Comparison of ENCODE assay signal across 8 cellular contexts in genomic region chr1:26278835-26279597, GRCh38. TPM values are rescaled to one million over a fixed set of nuclear protein-coding genes. Genes with fewer than 3 reads are reported as not detected.
DNase-seq lines count a peak whose midpoint lies in the region; ATAC-seq and TF ChIP-seq lines count a peak whose summit lies in the region.

No MANE protein-coding gene starts in this region.

- peak; percentile 30 for TF ChIP-seq EP300 in transverse colon (IDR thresholded peaks at IDR 0.05; ENCODE audit: low read depth)

- H3K27ac ChIP-seq in AG04450 (ENCODE audit: low read depth, low read length) (peak overlapping the region; percentile 77), GM23338 (ENCODE audit: low read depth) (peak overlapping the region; percentile 78; the same call in 1 of the 2 replicates), SJSA1 (peak overlapping the region; percentile 66; the same call in 1 of the 2 replicates), cingulate gyrus (ENCODE audit: low read depth, low read length) (peak overlapping the region; percentile 94), transverse colon (peak overlapping the region; percentile 93 to 98 (median 96))

- ATAC-seq in GM23338 = peak; percentile 3
- no peak for ATAC-seq in memory B cell (ENCODE audit: low read depth)
- ATAC-seq in HG03342 (IDR thresholded peaks at IDR 0.05; ENCODE audit: unreplicated experiment) = no peak

- peaks cover 20% of the 10 kb centered on the region for H3K27me3 Mint-ChIP-seq in GM23338 (ENCODE audit: insufficient read depth, low read depth, poor library complexity)
- no peaks in the 10 kb centered on the region for H3K27me3 Mint-ChIP-seq in memory B cell

- H3K36me3 ChIP-seq in GM23338 (ENCODE audit: insufficient read depth) (peaks cover 21% of the 10 kb centered on the region), SJSA1 (peaks cover 78% of the 10 kb centered on the region), transverse colon (no peaks in the 10 kb centered on the region)

- H3K4me1 Mint-ChIP-seq in GM23338 = peaks cover 48% of the 10 kb centered on the region
- H3K4me1 Mint-ChIP-seq in memory B cell = peaks cover 63% of the 10 kb centered on the region

- TF ChIP-seq CTCF in AG04450 (IDR thresholded peaks at IDR 0.05; ENCODE audit: low read depth, low read length) = no peak
- no peak for TF ChIP-seq CTCF in GM23338 (conservative IDR thresholded peaks at IDR 0.05; ENCODE audit: low read depth in 2 of 2)
- no peak for TF ChIP-seq CTCF in transverse colon (IDR thresholded peaks at IDR 0.05)

- peak overlapping the region; percentile 92 for H3K4me2 ChIP-seq in GM23338

- TF ChIP-seq POLR2A in transverse colon (IDR thresholded peaks at IDR 0.05) = peak; percentile 40

- H3F3A ChIP-seq in GM23338 (replicated peaks; ENCODE audit: low read depth) = peaks cover 27% of the 10 kb centered on the region

- no peaks in the 10 kb centered on the region; the same call in 2 of the 3 replicates for H3K9me3 Mint-ChIP-seq in GM23338
- H3K9me3 Mint-ChIP-seq in memory B cell = no peaks in the 10 kb centered on the region

- POLR2A ChIA-PET in AG04450 (lab: Yijun Ruan, JAX) = interaction anchor here (0.7 to 1.0 kb wide), 2 partner anchors 44 to 45 kb away, joined by 3 read pairs; partner anchors contain the start of gene CEP85

- H3K4me3 ChIP-seq in AG04450 (ENCODE audit: low read depth, low read length) = peak overlapping the region; percentile 84
- H3K4me3 ChIP-seq in GM23338 = peak overlapping the region; percentile 85
- H3K4me3 ChIP-seq in SJSA1 = peak overlapping the region; percentile 65
- peak overlapping the region; percentile 57 to 85 (median 74) for H3K4me3 ChIP-seq in transverse colon

- no peaks in the 10 kb centered on the region for H3K79me2 ChIP-seq in GM23338 (replicated peaks; ENCODE audit: insufficient read depth)

- H3K27ac Mint-ChIP-seq in GM23338 (peak overlapping the region; percentile 96), memory B cell (peak overlapping the region; percentile 70)

- CTCF ChIA-PET in AG04450 (lab: Charles Lee) = interaction anchor here (1.2 to 5.7 kb wide), 6 partner anchors 42 to 138 kb away, joined by 3 to 62 read pairs (median 4); partner anchors contain the start of gene CEP85

- no peak overlapping the region for H2AFZ ChIP-seq in GM23338

- no peaks in the 10 kb centered on the region for H3K9me2 ChIP-seq in GM23338 (ENCODE audit: insufficient read depth)

- intact Hi-C loops in transverse colon (cut with DNase I; ENCODE audit: low total_unique reads) = loop anchor here (2.0 kb wide), 1 partner anchor 42 kb away; no protein-coding TSS in a partner anchor

- H3K4me1 ChIP-seq in GM23338 (ENCODE audit: insufficient read depth) (peaks cover 15% of the 10 kb centered on the region), SJSA1 (replicated peaks) (peaks cover 80% of the 10 kb centered on the region), transverse colon (peaks cover 40 to 70% (median 57%) of the 10 kb centered on the region in 4 donors)

- DNase-seq in AG04450 (ENCODE audit: low read depth, low spot score) (no peak), GM23338 (ENCODE audit: low spot score) (no peak), SJSA1 (ENCODE audit: low read depth in 1 of 2, low spot score in 2 of 2) (peak in 1 of 2 experiments; percentile 23), memory B cell (ENCODE audit: low spot score in 2 of 2) (no peak), transverse colon (peak; percentile 62), activated gamma-delta T cell (lab: John Stamatoyannopoulos, UW) (no peak)

- WGBS in transverse colon (ENCODE audit: low coverage in 1 of 2), 2 donors = 24% methylated on average over 9 of the region's 9 CpGs; no CpG with 5 or more reads in 1 of the 2 donors

- H3K4me3 Mint-ChIP-seq in GM23338 (peak overlapping the region; percentile 88), memory B cell (peak overlapping the region; percentile 93)

- in situ Hi-C loops in transverse colon (cut with MboI; ENCODE audit: low pct_ligation_motif_present in 1 of 4, low pct_unique_long_range_greater_than_20kb in 1 of 4, low sequenced_read_pairs in 3 of 4) = loop anchor here in 3 of 4 donors (5.0 to 10.0 kb wide), 2 partner anchors 43 to 46 kb away; no protein-coding TSS in a partner anchor

- no peaks in the 10 kb centered on the region; the same call in 1 of the 2 replicates for H4K20me1 ChIP-seq in GM23338 (replicated peaks; ENCODE audit: insufficient read depth)

- H3K36me3 Mint-ChIP-seq in GM23338 (ENCODE audit: low read depth) (peaks cover 51% of the 10 kb centered on the region), memory B cell (peaks cover 10% of the 10 kb centered on the region)

- H3K27me3 ChIP-seq in AG04450 (ENCODE audit: control insufficient read depth, insufficient read depth, low read length) (no peaks in the 10 kb centered on the region), GM23338 (ENCODE audit: insufficient read depth) (no peaks in the 10 kb centered on the region), SJSA1 (replicated peaks) (no peaks in the 10 kb centered on the region), transverse colon (no peaks in the 10 kb centered on the region)

- H3K9me3 ChIP-seq in AG04450 (ENCODE audit: control insufficient read depth, insufficient read depth, low read length) (no peaks in the 10 kb centered on the region; the same call in 1 of the 2 replicates), SJSA1 (replicated peaks) (no peaks in the 10 kb centered on the region), transverse colon (no peaks in the 10 kb centered on the region)

TF ChIP-seq in GM23338, 12 proteins besides CTCF, POLR2A, EP300 and RAD21 (continues in another document):
- TF ChIP-seq ETS1 (IDR thresholded peaks at IDR 0.05) = no peak
- no peak for TF ChIP-seq JUNB (IDR thresholded peaks at IDR 0.05; ENCODE audit: unreplicated experiment)
- no peak for TF ChIP-seq STAT1 (IDR thresholded peaks at IDR 0.05; ENCODE audit: unreplicated experiment)
- TF ChIP-seq ZNF331 (CRISPR knock-in tag; IDR thresholded peaks at IDR 0.05; ENCODE audit: low read depth) = no peak
- TF ChIP-seq EZH2phosphoT487 (IDR thresholded peaks at IDR 0.05; ENCODE audit: unreplicated experiment) = no peak

RNA-seq across cellular contexts. Expression of gene SH3BGRL3, which starts 0.9 kb away (rescaled TPM):
- polyA plus RNA-seq in AG04450 (2011; rRNA removed) = 307 and 326 TPM in 2 replicates
- polyA minus RNA-seq in AG04450 (2011; rRNA and poly(A)+ RNA removed) = 461 and 520 TPM in 2 replicates
- 28.9 and 30.9 TPM in 2 replicates for total RNA-seq in GM23338 (2014; rRNA removed; shearing (Covaris generic))
- polyA plus RNA-seq in GM23338 (2016; fragmentation: Nextera tagmentation; extraction: Ambion mirVana) = 370 and 378 TPM in 2 replicates
- 36.5 and 38.9 TPM in 2 replicates for total RNA-seq in SJSA1 (2014; rRNA removed; shearing (Covaris generic))
- 100 to 1,000 TPM; 134 to 314 (median 215) TPM for total RNA-seq in transverse colon

RNA-seq across cellular contexts. Expression of gene UBXN11, which starts 27.4 kb away (rescaled TPM):
- 6.1 and 7.0 TPM in 2 replicates for polyA plus RNA-seq in AG04450 (2011; rRNA removed)
- polyA minus RNA-seq in AG04450 (2011; rRNA and poly(A)+ RNA removed) = 8.5 and 9.8 TPM in 2 replicates
- total RNA-seq in GM23338 (2014; rRNA removed; shearing (Covaris generic)) = 8.0 and 9.4 TPM in 2 replicates
- 7.3 and 8.3 TPM in 2 replicates for polyA plus RNA-seq in GM23338 (2016; fragmentation: Nextera tagmentation; extraction: Ambion mirVana)
- total RNA-seq in SJSA1 (2014; rRNA removed; shearing (Covaris generic)) = 4.0 and 12.0 TPM in 2 replicates
- total RNA-seq in transverse colon = 10 to 100 TPM in 2 of 4 donors, 1 to 10 TPM in 2; 4.9 to 17.9 (median 12.0) TPM

RNA-seq across cellular contexts. Expression of gene CD52, which starts 38.7 kb away (rescaled TPM):
- not detected in 2 replicates for polyA plus RNA-seq in AG04450 (2011; rRNA removed)
- not detected in 2 replicates for polyA minus RNA-seq in AG04450 (2011; rRNA and poly(A)+ RNA removed)
- not detected in 2 replicates for total RNA-seq in GM23338 (2014; rRNA removed; shearing (Covaris generic))
- polyA plus RNA-seq in GM23338 (2016; fragmentation: Nextera tagmentation; extraction: Ambion mirVana) = 7.3 and 9.6 TPM in 2 replicates
- not detected in 2 replicates for total RNA-seq in SJSA1 (2014; rRNA removed; shearing (Covaris generic))
- 10 to 100 TPM in 2 of 4 donors, 1 to 10 TPM in 1, not detected in 1; 5.3 to 56.1 (median 21.1) TPM for total RNA-seq in transverse colon

RNA-seq across cellular contexts. Expression of gene CEP85, which starts 45.0 kb away (rescaled TPM):
- polyA plus RNA-seq in AG04450 (2011; rRNA removed) = 5.7 and 5.8 TPM in 2 replicates
- polyA minus RNA-seq in AG04450 (2011; rRNA and poly(A)+ RNA removed) = 7.5 and 8.2 TPM in 2 replicates
- 26.1 and 36.8 TPM in 2 replicates for total RNA-seq in GM23338 (2014; rRNA removed; shearing (Covaris generic))
- polyA plus RNA-seq in GM23338 (2016; fragmentation: Nextera tagmentation; extraction: Ambion mirVana) = 11.6 and 12.8 TPM in 2 replicates
- total RNA-seq in SJSA1 (2014; rRNA removed; shearing (Covaris generic)) = 45.2 and 56.6 TPM in 2 replicates
- total RNA-seq in transverse colon = 10 to 100 TPM in 3 of 4 donors, 1 to 10 TPM in 1; 8.6 to 73.8 (median 13.6) TPM
